1 cellular context compared by ENCODE assay signal in the genomic region with DNA sequence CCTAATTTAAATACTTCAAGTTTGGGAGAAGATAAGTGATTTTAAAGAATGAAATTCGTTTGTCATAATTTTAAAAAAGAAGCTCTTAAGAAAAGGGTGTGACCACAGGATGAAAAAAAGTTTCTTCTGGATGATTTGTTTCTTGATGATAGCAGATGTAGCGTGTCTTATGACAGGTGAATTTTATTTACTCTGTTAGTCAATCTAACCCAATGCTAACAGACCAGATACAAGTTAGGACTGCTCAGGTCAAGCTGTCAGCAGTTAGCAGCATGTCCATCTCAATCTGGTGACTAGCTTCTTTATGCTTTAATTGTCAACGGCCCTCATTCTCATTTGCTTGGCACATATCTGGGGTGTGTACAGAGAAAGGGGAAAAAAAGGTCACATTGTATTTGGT.
TF ChIP-seq lines count a peak whose summit lies in the region.

No MANE protein-coding gene starts in this region.

TF ChIP-seq in WTC11, 78 proteins besides CTCF, POLR2A, EP300 and RAD21 (continued from another document):
- TF ChIP-seq IRF1 (CRISPR knock-in tag; IDR thresholded peaks at IDR 0.05) (no peak), FOXP1 (CRISPR knock-in tag; IDR thresholded peaks at IDR 0.05; ENCODE audit: borderline replicate concordance) (no peak), TEAD1 (CRISPR knock-in tag; IDR thresholded peaks at IDR 0.05) (no peak), GABPB1 (CRISPR knock-in tag; IDR thresholded peaks at IDR 0.05) (no peak), AFF4 (CRISPR knock-in tag; IDR thresholded peaks at IDR 0.05; ENCODE audit: borderline replicate concordance) (no peak), MXD4 (CRISPR knock-in tag; IDR thresholded peaks at IDR 0.05; ENCODE audit: borderline replicate concordance) (no peak), FOXJ3 (CRISPR knock-in tag; IDR thresholded peaks at IDR 0.05; ENCODE audit: borderline replicate concordance) (no peak), ZNF281 (CRISPR knock-in tag; IDR thresholded peaks at IDR 0.05) (no peak)
- TF ChIP-seq, protein P1, sequence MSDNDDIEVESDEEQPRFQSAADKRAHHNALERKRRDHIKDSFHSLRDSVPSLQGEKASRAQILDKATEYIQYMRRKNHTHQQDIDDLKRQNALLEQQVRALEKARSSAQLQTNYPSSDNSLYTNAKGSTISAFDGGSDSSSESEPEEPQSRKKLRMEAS (CRISPR knock-in tag; IDR thresholded peaks at IDR 0.05), result no peak
